1 cellular context compared by ENCODE assay signal in the genomic region with DNA sequence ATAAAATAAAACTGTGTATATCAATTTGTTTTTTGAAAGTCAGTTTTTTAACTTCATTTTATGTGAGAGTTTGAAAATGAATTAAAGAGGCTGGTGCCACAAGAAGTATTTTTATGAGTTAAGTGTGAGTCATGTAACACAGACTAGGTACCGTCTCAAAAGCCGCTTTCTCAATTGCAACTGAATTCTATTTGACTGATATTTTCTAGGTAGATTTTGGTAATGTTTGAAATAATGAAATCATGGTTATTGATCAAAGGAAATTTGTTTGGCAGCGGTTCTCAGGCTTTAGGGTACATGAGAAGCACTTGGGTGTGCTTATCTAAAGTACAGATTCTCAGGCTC.
TF ChIP-seq lines count a peak whose summit lies in the region.

No MANE protein-coding gene starts in this region.

TF ChIP-seq in GM23338, 12 proteins besides CTCF, POLR2A, EP300 and RAD21 (continued from another document):
- TF ChIP-seq, protein P1, sequence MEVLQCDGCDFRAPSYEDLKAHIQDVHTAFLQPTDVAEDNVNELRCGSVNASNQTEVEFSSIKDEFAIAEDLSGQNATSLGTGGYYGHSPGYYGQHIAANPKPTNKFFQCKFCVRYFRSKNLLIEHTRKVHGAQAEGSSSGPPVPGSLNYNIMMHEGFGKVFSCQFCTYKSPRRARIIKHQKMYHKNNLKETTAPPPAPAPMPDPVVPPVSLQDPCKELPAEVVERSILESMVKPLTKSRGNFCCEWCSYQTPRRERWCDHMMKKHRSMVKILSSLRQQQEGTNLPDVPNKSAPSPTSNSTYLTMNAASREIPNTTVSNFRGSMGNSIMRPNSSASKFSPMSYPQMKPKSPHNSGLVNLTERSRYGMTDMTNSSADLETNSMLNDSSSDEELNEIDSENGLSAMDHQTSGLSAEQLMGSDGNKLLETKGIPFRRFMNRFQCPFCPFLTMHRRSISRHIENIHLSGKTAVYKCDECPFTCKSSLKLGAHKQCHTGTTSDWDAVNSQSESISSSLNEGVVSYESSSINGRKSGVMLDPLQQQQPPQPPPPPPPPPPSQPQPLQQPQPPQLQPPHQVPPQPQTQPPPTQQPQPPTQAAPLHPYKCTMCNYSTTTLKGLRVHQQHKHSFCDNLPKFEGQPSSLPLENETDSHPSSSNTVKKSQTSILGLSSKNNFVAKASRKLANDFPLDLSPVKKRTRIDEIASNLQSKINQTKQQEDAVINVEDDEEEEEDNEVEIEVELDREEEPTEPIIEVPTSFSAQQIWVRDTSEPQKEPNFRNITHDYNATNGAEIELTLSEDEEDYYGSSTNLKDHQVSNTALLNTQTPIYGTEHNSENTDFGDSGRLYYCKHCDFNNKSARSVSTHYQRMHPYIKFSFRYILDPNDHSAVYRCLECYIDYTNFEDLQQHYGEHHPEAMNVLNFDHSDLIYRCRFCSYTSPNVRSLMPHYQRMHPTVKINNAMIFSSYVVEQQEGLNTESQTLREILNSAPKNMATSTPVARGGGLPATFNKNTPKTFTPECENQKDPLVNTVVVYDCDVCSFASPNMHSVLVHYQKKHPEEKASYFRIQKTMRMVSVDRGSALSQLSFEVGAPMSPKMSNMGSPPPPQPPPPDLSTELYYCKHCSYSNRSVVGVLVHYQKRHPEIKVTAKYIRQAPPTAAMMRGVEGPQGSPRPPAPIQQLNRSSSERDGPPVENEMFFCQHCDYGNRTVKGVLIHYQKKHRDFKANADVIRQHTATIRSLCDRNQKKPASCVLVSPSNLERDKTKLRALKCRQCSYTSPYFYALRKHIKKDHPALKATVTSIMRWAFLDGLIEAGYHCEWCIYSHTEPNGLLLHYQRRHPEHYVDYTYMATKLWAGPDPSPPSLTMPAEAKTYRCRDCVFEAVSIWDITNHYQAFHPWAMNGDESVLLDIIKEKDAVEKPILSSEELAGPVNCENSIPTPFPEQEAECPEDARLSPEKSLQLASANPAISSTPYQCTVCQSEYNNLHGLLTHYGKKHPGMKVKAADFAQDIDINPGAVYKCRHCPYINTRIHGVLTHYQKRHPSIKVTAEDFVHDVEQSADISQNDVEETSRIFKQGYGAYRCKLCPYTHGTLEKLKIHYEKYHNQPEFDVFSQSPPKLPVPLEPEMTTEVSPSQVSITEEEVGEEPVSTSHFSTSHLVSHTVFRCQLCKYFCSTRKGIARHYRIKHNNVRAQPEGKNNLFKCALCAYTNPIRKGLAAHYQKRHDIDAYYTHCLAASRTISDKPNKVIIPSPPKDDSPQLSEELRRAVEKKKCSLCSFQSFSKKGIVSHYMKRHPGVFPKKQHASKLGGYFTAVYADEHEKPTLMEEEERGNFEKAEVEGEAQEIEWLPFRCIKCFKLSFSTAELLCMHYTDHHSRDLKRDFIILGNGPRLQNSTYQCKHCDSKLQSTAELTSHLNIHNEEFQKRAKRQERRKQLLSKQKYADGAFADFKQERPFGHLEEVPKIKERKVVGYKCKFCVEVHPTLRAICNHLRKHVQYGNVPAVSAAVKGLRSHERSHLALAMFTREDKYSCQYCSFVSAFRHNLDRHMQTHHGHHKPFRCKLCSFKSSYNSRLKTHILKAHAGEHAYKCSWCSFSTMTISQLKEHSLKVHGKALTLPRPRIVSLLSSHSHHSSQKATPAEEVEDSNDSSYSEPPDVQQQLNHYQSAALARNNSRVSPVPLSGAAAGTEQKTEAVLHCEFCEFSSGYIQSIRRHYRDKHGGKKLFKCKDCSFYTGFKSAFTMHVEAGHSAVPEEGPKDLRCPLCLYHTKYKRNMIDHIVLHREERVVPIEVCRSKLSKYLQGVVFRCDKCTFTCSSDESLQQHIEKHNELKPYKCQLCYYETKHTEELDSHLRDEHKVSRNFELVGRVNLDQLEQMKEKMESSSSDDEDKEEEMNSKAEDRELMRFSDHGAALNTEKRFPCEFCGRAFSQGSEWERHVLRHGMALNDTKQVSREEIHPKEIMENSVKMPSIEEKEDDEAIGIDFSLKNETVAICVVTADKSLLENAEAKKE (CRISPR knock-in tag; IDR thresholded peaks at IDR 0.05) = no peak
- TF ChIP-seq CREB1 (CRISPR knock-in tag; IDR thresholded peaks at IDR 0.05; ENCODE audit: low read depth) (no peak), NANOG (IDR thresholded peaks at IDR 0.05; ENCODE audit: borderline replicate concordance) (no peak), EZH2 (IDR thresholded peaks at IDR 0.05; ENCODE audit: low read depth, unreplicated experiment) (no peak), POLR2AphosphoS5 (IDR thresholded peaks at IDR 0.05; ENCODE audit: low read depth) (no peak), JUNB (IDR thresholded peaks at IDR 0.05; ENCODE audit: unreplicated experiment) (no peak), STAT1 (IDR thresholded peaks at IDR 0.05; ENCODE audit: unreplicated experiment) (no peak)
